Comparison of ENCODE assay signal across 30 cellular contexts in genomic region chr2:148993336-148993735, GRCh38. TPM values are rescaled to one million over a fixed set of nuclear protein-coding genes. Genes with fewer than 3 reads are reported as not detected.
"Had no signal": no experiment of that assay in that cellular context is flagged by ENCODE, and none has a peak within 500 bp of the region (broad histone marks: within the 10 kb centered on the region; RNA-seq: fewer than 3 reads in every experiment).

No MANE protein-coding gene starts in this region.

- ATAC-seq: heart left ventricle; left colon; left lung; naive thymus-derived CD8-positive, alpha-beta T cell; right cardiac atrium; sciatic nerve; stimulated activated effector memory CD8-positive, alpha-beta T cell treated with anti-CD3 and anti-CD28 coated beads, Interleukin-12 subunit alpha, Interleukin-12 subunit beta, amount 100 ng/mL, for 72 hours; upper lobe of right lung had no signal

- H3K9ac ChIP-seq: neural progenitor cell had no signal

- H3K27me3 Mint-ChIP-seq: naive thymus-derived CD8-positive, alpha-beta T cell; stimulated activated naive CD8-positive, alpha-beta T cell treated with anti-CD3 and anti-CD28 coated beads, Interleukin-15, Interleukin-2, amounts not matched to agents 100 ng/mL and 50 ng/mL, for 24 hours had no signal

- H3K9me3 ChIP-seq: heart left ventricle, left lung, neutrophil, prostate gland, spleen, suprapubic skin, thoracic aorta, tibial artery, upper lobe of right lung had no signal

- H3K4me3 Mint-ChIP-seq: immature natural killer cell; naive thymus-derived CD8-positive, alpha-beta T cell; nephron; neural progenitor cell; stimulated activated effector memory CD8-positive, alpha-beta T cell treated with anti-CD3 and anti-CD28 coated beads, Interleukin-12 subunit alpha, Interleukin-12 subunit beta, amount 100 ng/mL, for 72 hours; stimulated activated naive CD8-positive, alpha-beta T cell treated with anti-CD3 and anti-CD28 coated beads, Interleukin-15, Interleukin-2, amounts not matched to agents 100 ng/mL and 50 ng/mL, for 24 hours had no signal

- H3K4me1 Mint-ChIP-seq: immature natural killer cell; stimulated activated effector memory CD8-positive, alpha-beta T cell treated with anti-CD3 and anti-CD28 coated beads, Interleukin-12 subunit alpha, Interleukin-12 subunit beta, amount 100 ng/mL, for 72 hours had no signal

- H3K36me3 Mint-ChIP-seq: immature natural killer cell had no signal

- H3K36me3 ChIP-seq: heart left ventricle, left lung, neutrophil, prostate gland, suprapubic skin, thoracic aorta, tibial artery, upper lobe of right lung had no signal

- H2AFZ ChIP-seq: neural progenitor cell had no signal

- H3K27ac ChIP-seq: heart left ventricle, left lung, neural progenitor cell, neutrophil, prostate gland, skin epidermis, spleen, suprapubic skin, thoracic aorta, tibial artery, upper lobe of right lung had no signal

- H3K4me1 ChIP-seq: left lung, neural progenitor cell, prostate gland, suprapubic skin, tibial artery, upper lobe of right lung had no signal

- DNase-seq: heart left ventricle; hypothalamus; immature natural killer cell; kidney; left colon; left lung; naive thymus-derived CD8-positive, alpha-beta T cell; occipital lobe; posterior cingulate gyrus; retina; right cardiac atrium; spleen; stimulated activated CD4-positive, alpha-beta T cell treated with anti-CD3 and anti-CD28 coated beads, Interleukin-4, amount 100 ng/mL, for 24 hours; stimulated activated naive CD4-positive, alpha-beta T cell; tibial artery; trophoblast cell; upper lobe of right lung had no signal

- H3K4me3 ChIP-seq: heart left ventricle, left lung, lung, neural progenitor cell, prostate gland, skin epidermis, spleen, suprapubic skin, thoracic aorta, tibial artery, upper lobe of right lung had no signal

- H3K9me3 Mint-ChIP-seq: immature natural killer cell; naive thymus-derived CD8-positive, alpha-beta T cell; nephron; neural progenitor cell; stimulated activated effector memory CD8-positive, alpha-beta T cell treated with anti-CD3 and anti-CD28 coated beads, Interleukin-12 subunit alpha, Interleukin-12 subunit beta, amount 100 ng/mL, for 72 hours; stimulated activated naive CD8-positive, alpha-beta T cell treated with anti-CD3 and anti-CD28 coated beads, Interleukin-15, Interleukin-2, amounts not matched to agents 100 ng/mL and 50 ng/mL, for 24 hours had no signal

- H3K27me3 ChIP-seq: neural progenitor cell, suprapubic skin, tibial artery, upper lobe of right lung had no signal

- H3K4me2 ChIP-seq: neural progenitor cell had no signal

- H3K27ac Mint-ChIP-seq: immature natural killer cell; naive thymus-derived CD8-positive, alpha-beta T cell; neural progenitor cell; stimulated activated effector memory CD8-positive, alpha-beta T cell treated with anti-CD3 and anti-CD28 coated beads, Interleukin-12 subunit alpha, Interleukin-12 subunit beta, amount 100 ng/mL, for 72 hours; stimulated activated naive CD8-positive, alpha-beta T cell treated with anti-CD3 and anti-CD28 coated beads, Interleukin-15, Interleukin-2, amounts not matched to agents 100 ng/mL and 50 ng/mL, for 24 hours had no signal

RNA-seq across cellular contexts. Expression of gene LYPD6B, which starts 45.2 kb away (rescaled TPM):
- total RNA-seq: heart left ventricle; mesenteric fat pad; naive thymus-derived CD8-positive, alpha-beta T cell; right cardiac atrium; sciatic nerve; subcutaneous adipose tissue; thoracic aorta had no signal
- polyA plus RNA-seq: heart left ventricle; immature natural killer cell; naive thymus-derived CD8-positive, alpha-beta T cell; right cardiac atrium had no signal
